22 cellular contexts compared by ENCODE assay signal in genomic region chr21:14484188-14485009, GRCh38.
A peak's percentile ranks its signal among the peaks of the same experiment; 100 is the strongest.
DNase-seq lines count a peak whose midpoint lies in the region; ATAC-seq and FAIRE-seq lines count a peak whose summit lies in the region.
"Had no signal": no experiment of that assay in that cellular context is flagged by ENCODE, and none has a peak within 500 bp of the region (broad histone marks: within the 10 kb centered on the region; RNA-seq: fewer than 3 reads in every experiment).

No MANE protein-coding gene starts in this region.

- no peak for DNase-seq in activated naive CD4-positive, alpha-beta T cell treated with anti-CD3 and anti-CD28 coated beads for 36 hours
- DNase-seq in activated naive CD4-positive, alpha-beta T cell (lab: John Stamatoyannopoulos, UW), result no peak
- DNase-seq in GM19239 (ENCODE audit: insufficient read length, low spot score) (no peak), trophoblast cell (no peak)
- no peak for DNase-seq in activated naive CD8-positive, alpha-beta T cell treated with anti-CD3 and anti-CD28 coated beads for 36 hours
- DNase-seq in stimulated activated naive B cell treated with anti-CD40 and anti-IgM and Interleukin-4, amounts not matched to agents 10 μg/mL and 1 μg/mL and 100 μg/mL, for 72 hours, result no peak
- DNase-seq: amniotic stem cell, EL, endodermal cell, foreskin melanocyte, left colon, NCI-H1417 treated with DMSO at 0.1 percent for 48 hours, nucleus accumbens, OCI-M1 had no signal

- no peak overlapping the region for H3K23ac ChIP-seq in trophoblast cell (ENCODE audit: low read length)

- no peaks in the 10 kb centered on the region for H3K9me3 Mint-ChIP-seq in activated naive CD4-positive, alpha-beta T cell treated with anti-CD3 and anti-CD28 coated beads for 36 hours
- peaks cover 25% of the 10 kb centered on the region for H3K9me3 Mint-ChIP-seq in activated naive CD8-positive, alpha-beta T cell treated with anti-CD3 and anti-CD28 coated beads for 36 hours
- peaks cover 14% of the 10 kb centered on the region in 2 donors for H3K9me3 Mint-ChIP-seq in stimulated activated naive B cell treated with anti-CD40 and anti-IgM and Interleukin-4, amounts not matched to agents 10 μg/mL and 1 μg/mL and 100 μg/mL, for 72 hours
- H3K9me3 Mint-ChIP-seq: endodermal cell had no signal

- FAIRE-seq in GM19239 (lab: Jason Lieb, UNC), result peak; percentile 72
- FAIRE-seq: bronchial epithelial cell, colon had no signal

- no peak overlapping the region for H4K91ac ChIP-seq in trophoblast cell (ENCODE audit: low read depth, low read length)

- no peak overlapping the region for H3K9ac ChIP-seq in trophoblast cell (ENCODE audit: low read length)

- no peaks in the 10 kb centered on the region for H3K4me1 ChIP-seq in trophoblast cell (ENCODE audit: control insufficient read depth in 1 of 2, insufficient read depth in 2 of 2, low read length in 2 of 2)
- H3K4me1 ChIP-seq: suprapubic skin had no signal

- ATAC-seq in stimulated activated naive B cell treated with anti-CD40 and anti-IgM and Interleukin-4, amounts not matched to agents 10 μg/mL and 1 μg/mL and 100 μg/mL, for 72 hours (replicated peaks), result no peak
- ATAC-seq in GM18870 (IDR thresholded peaks at IDR 0.05; ENCODE audit: unreplicated experiment), result no peak
- ATAC-seq: left colon, SK-N-SH treated with all-trans-retinoic acid at 6 μM for 48 hours, WTC11 had no signal

- no CpG with 5 or more reads among the region's 2 CpGs for WGBS in trophoblast cell (ENCODE audit: extremely low coverage, insufficient coverage, insufficient read length)

- H3K4me2 ChIP-seq in trophoblast cell (ENCODE audit: low read length), result no peak overlapping the region

- no peak overlapping the region for H2BK5ac ChIP-seq in trophoblast cell (ENCODE audit: low read depth, low read length, poor library complexity)

- no peak overlapping the region for H2AK5ac ChIP-seq in trophoblast cell (ENCODE audit: low read length)

- H3K4me1 Mint-ChIP-seq in activated naive CD4-positive, alpha-beta T cell treated with anti-CD3 and anti-CD28 coated beads for 36 hours (ENCODE audit: low read depth), result peaks cover 75% of the 10 kb centered on the region
- H3K4me1 Mint-ChIP-seq in activated naive CD8-positive, alpha-beta T cell treated with anti-CD3 and anti-CD28 coated beads for 36 hours, result peaks cover 87% of the 10 kb centered on the region
- H3K4me1 Mint-ChIP-seq in stimulated activated naive B cell treated with anti-CD40 and anti-IgM and Interleukin-4, amounts not matched to agents 10 μg/mL and 1 μg/mL and 100 μg/mL, for 72 hours, result peaks cover 32 to 76% of the 10 kb centered on the region in 2 donors
- H3K4me1 Mint-ChIP-seq: endodermal cell, WTC11 had no signal

- peak overlapping the region; percentile 90 for H3K27ac Mint-ChIP-seq in activated naive CD4-positive, alpha-beta T cell treated with anti-CD3 and anti-CD28 coated beads for 36 hours
- H3K27ac Mint-ChIP-seq in activated naive CD8-positive, alpha-beta T cell treated with anti-CD3 and anti-CD28 coated beads for 36 hours, result peak overlapping the region; percentile 98
- H3K27ac Mint-ChIP-seq in stimulated activated naive B cell treated with anti-CD40 and anti-IgM and Interleukin-4, amounts not matched to agents 10 μg/mL and 1 μg/mL and 100 μg/mL, for 72 hours, result peak overlapping the region; percentile 79
- H3K27ac Mint-ChIP-seq: endodermal cell, WTC11 had no signal

- no peak overlapping the region for H3K4me3 Mint-ChIP-seq in activated naive CD4-positive, alpha-beta T cell treated with anti-CD3 and anti-CD28 coated beads for 36 hours
- no peak overlapping the region for H3K4me3 Mint-ChIP-seq in activated naive CD8-positive, alpha-beta T cell treated with anti-CD3 and anti-CD28 coated beads for 36 hours
- H3K4me3 Mint-ChIP-seq in stimulated activated naive B cell treated with anti-CD40 and anti-IgM and Interleukin-4, amounts not matched to agents 10 μg/mL and 1 μg/mL and 100 μg/mL, for 72 hours, result peak overlapping the region in 1 of 2 donors; percentile 3
- H3K4me3 Mint-ChIP-seq: endodermal cell, WTC11 had no signal

- CTCF ChIA-PET in activated naive CD4-positive, alpha-beta T cell treated with anti-CD3 and anti-CD28 coated beads for 36 hours (lab: Charles Lee), result no interaction called here

- intact Hi-C loops in activated naive CD4-positive, alpha-beta T cell treated with anti-CD3 and anti-CD28 coated beads for 36 hours (cut with micrococcal nuclease), result no loop called here

- no peak overlapping the region for H3K4ac ChIP-seq in trophoblast cell (ENCODE audit: low read depth, low read length)

- no peak overlapping the region for H2BK12ac ChIP-seq in trophoblast cell (ENCODE audit: low read length)

- no peak overlapping the region for H4K12ac ChIP-seq in trophoblast cell (ENCODE audit: low read depth, low read length)

- peaks cover 19% of the 10 kb centered on the region for H3K36me3 Mint-ChIP-seq in activated naive CD4-positive, alpha-beta T cell treated with anti-CD3 and anti-CD28 coated beads for 36 hours (ENCODE audit: low read depth)
- peaks cover 65% of the 10 kb centered on the region for H3K36me3 Mint-ChIP-seq in activated naive CD8-positive, alpha-beta T cell treated with anti-CD3 and anti-CD28 coated beads for 36 hours
- H3K36me3 Mint-ChIP-seq in stimulated activated naive B cell treated with anti-CD40 and anti-IgM and Interleukin-4, amounts not matched to agents 10 μg/mL and 1 μg/mL and 100 μg/mL, for 72 hours, result peaks cover 38 to 51% of the 10 kb centered on the region in 2 donors
- H3K36me3 Mint-ChIP-seq: WTC11 had no signal

- no peaks in the 10 kb centered on the region for H3K9me3 ChIP-seq in trophoblast cell (ENCODE audit: insufficient read depth, low read depth, low read length)
- H3K9me3 ChIP-seq: esophagus muscularis mucosa, suprapubic skin had no signal

- H3K27me3 Mint-ChIP-seq in activated naive CD4-positive, alpha-beta T cell treated with anti-CD3 and anti-CD28 coated beads for 36 hours (ENCODE audit: low read depth), result no peaks in the 10 kb centered on the region
- H3K27me3 Mint-ChIP-seq in activated naive CD8-positive, alpha-beta T cell treated with anti-CD3 and anti-CD28 coated beads for 36 hours, result no peaks in the 10 kb centered on the region
- H3K27me3 Mint-ChIP-seq in stimulated activated naive B cell treated with anti-CD40 and anti-IgM and Interleukin-4, amounts not matched to agents 10 μg/mL and 1 μg/mL and 100 μg/mL, for 72 hours, result no peaks in the 10 kb centered on the region

- H3K18ac ChIP-seq in trophoblast cell (ENCODE audit: low read length), result no peak overlapping the region

- H3K79me1 ChIP-seq in trophoblast cell (ENCODE audit: low read length), result no peaks in the 10 kb centered on the region

- no peaks in the 10 kb centered on the region for H3K79me2 ChIP-seq in trophoblast cell (ENCODE audit: control insufficient read depth, insufficient read depth, low read length, poor library complexity)

- no peaks in the 10 kb centered on the region for H3K36me3 ChIP-seq in trophoblast cell (ENCODE audit: control insufficient read depth in 1 of 2, insufficient read depth in 2 of 2, low read length in 2 of 2)
- H3K36me3 ChIP-seq: esophagus muscularis mucosa, suprapubic skin had no signal

- H2AFZ ChIP-seq in trophoblast cell (ENCODE audit: insufficient read depth, low read length, poor library complexity), result no peak overlapping the region

- no peak overlapping the region for H4K8ac ChIP-seq in trophoblast cell (ENCODE audit: low read depth, low read length)

- H3K27ac ChIP-seq in trophoblast cell (ENCODE audit: low read depth, low read length), result no peak overlapping the region
- H3K27ac ChIP-seq: esophagus muscularis mucosa, suprapubic skin had no signal

- no peak overlapping the region for H3K4me3 ChIP-seq in trophoblast cell (ENCODE audit: low read depth, low read length)
- H3K4me3 ChIP-seq: BLaER1 treated with 17β-estradiol and CSF1 and Interleukin-3, amounts not matched to agents 10 nM and 100 nM; esophagus muscularis mucosa; suprapubic skin had no signal

- no peaks in the 10 kb centered on the region for H3K27me3 ChIP-seq in trophoblast cell (ENCODE audit: insufficient read depth, low read length)
- H3K27me3 ChIP-seq: BLaER1 treated with 17β-estradiol and CSF1 and Interleukin-3, amounts not matched to agents 10 nM and 100 nM; esophagus muscularis mucosa; suprapubic skin had no signal

- no peak overlapping the region for H3K14ac ChIP-seq in trophoblast cell (ENCODE audit: low read length)

- H2BK120ac ChIP-seq in trophoblast cell (ENCODE audit: insufficient read depth, low read length, poor library complexity), result no peak overlapping the region
